In genomic region chrX:103779156-103779555, GRCh38 we compare ENCODE assay signal across 13 cellular contexts.
DNase-seq lines count a peak whose midpoint lies in the region; ATAC-seq lines count a peak whose summit lies in the region.
"Had no signal": no experiment of that assay in that cellular context is flagged by ENCODE, and none has a peak within 500 bp of the region (broad histone marks: within the 10 kb centered on the region; RNA-seq: fewer than 3 reads in every experiment).

No MANE protein-coding gene starts in this region.

- H3K27ac ChIP-seq in angular gyrus (ENCODE audit: low read depth, low read length): peak overlapping the region; percentile 86
- H3K27ac ChIP-seq: gastrocnemius medialis had no signal

- no peak for ATAC-seq in HG03159 (IDR thresholded peaks at IDR 0.05; ENCODE audit: unreplicated experiment)
- no peak for ATAC-seq in GM21390 (IDR thresholded peaks at IDR 0.05; ENCODE audit: unreplicated experiment)
- no peak for ATAC-seq in GM18861 (IDR thresholded peaks at IDR 0.05; ENCODE audit: unreplicated experiment)
- no peak for ATAC-seq in HG03108 (IDR thresholded peaks at IDR 0.05; ENCODE audit: unreplicated experiment)
- ATAC-seq: gastrocnemius medialis had no signal

- DNase-seq in COR-L47 (lab: John Stamatoyannopoulos, UW) (peak; percentile 71), NCI-H1417 (lab: John Stamatoyannopoulos, UW) (peak; percentile 10 to 79 (median 49)), iris pigment epithelial cell (ENCODE audit: low read depth) (peak; percentile 23)
- DNase-seq: activated CD8-positive, alpha-beta memory T cell treated with anti-CD3 and anti-CD28 coated beads, Interleukin-2, amount 50 U/mL, for 4 hours; activated naive CD8-positive, alpha-beta T cell treated with anti-CD3 and anti-CD28 coated beads, Interleukin-2, amount 10 ng/mL, durations not matched to agents 7 days and 5 days; gastrocnemius medialis; kidney; naive B cell had no signal
